Comparison of ENCODE assay signal across 1 cellular context in the genomic region with DNA sequence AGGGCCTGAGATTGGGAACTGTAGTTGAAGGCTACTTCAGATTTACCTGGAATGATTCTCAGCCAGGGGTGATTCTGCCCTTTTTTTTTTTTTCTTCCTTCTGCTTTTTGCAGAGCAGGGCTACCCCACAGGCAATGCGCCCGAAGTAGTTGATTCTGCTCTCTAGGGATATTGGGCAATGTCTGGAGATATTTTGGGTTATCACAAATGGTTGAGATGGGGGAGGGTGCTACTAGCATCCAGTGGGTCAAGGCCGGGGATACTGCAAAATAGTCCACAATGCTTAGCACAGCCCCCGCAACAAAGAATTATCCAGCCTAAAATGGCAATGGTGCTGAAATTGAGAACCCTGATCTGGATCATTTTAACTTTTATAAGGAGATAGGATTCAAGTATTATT.
TF ChIP-seq lines count a peak whose summit lies in the region.

No MANE protein-coding gene starts in this region.

TF ChIP-seq in GM23338, 12 proteins besides CTCF, POLR2A, EP300 and RAD21 (continued from another document):
- TF ChIP-seq, protein P1, sequence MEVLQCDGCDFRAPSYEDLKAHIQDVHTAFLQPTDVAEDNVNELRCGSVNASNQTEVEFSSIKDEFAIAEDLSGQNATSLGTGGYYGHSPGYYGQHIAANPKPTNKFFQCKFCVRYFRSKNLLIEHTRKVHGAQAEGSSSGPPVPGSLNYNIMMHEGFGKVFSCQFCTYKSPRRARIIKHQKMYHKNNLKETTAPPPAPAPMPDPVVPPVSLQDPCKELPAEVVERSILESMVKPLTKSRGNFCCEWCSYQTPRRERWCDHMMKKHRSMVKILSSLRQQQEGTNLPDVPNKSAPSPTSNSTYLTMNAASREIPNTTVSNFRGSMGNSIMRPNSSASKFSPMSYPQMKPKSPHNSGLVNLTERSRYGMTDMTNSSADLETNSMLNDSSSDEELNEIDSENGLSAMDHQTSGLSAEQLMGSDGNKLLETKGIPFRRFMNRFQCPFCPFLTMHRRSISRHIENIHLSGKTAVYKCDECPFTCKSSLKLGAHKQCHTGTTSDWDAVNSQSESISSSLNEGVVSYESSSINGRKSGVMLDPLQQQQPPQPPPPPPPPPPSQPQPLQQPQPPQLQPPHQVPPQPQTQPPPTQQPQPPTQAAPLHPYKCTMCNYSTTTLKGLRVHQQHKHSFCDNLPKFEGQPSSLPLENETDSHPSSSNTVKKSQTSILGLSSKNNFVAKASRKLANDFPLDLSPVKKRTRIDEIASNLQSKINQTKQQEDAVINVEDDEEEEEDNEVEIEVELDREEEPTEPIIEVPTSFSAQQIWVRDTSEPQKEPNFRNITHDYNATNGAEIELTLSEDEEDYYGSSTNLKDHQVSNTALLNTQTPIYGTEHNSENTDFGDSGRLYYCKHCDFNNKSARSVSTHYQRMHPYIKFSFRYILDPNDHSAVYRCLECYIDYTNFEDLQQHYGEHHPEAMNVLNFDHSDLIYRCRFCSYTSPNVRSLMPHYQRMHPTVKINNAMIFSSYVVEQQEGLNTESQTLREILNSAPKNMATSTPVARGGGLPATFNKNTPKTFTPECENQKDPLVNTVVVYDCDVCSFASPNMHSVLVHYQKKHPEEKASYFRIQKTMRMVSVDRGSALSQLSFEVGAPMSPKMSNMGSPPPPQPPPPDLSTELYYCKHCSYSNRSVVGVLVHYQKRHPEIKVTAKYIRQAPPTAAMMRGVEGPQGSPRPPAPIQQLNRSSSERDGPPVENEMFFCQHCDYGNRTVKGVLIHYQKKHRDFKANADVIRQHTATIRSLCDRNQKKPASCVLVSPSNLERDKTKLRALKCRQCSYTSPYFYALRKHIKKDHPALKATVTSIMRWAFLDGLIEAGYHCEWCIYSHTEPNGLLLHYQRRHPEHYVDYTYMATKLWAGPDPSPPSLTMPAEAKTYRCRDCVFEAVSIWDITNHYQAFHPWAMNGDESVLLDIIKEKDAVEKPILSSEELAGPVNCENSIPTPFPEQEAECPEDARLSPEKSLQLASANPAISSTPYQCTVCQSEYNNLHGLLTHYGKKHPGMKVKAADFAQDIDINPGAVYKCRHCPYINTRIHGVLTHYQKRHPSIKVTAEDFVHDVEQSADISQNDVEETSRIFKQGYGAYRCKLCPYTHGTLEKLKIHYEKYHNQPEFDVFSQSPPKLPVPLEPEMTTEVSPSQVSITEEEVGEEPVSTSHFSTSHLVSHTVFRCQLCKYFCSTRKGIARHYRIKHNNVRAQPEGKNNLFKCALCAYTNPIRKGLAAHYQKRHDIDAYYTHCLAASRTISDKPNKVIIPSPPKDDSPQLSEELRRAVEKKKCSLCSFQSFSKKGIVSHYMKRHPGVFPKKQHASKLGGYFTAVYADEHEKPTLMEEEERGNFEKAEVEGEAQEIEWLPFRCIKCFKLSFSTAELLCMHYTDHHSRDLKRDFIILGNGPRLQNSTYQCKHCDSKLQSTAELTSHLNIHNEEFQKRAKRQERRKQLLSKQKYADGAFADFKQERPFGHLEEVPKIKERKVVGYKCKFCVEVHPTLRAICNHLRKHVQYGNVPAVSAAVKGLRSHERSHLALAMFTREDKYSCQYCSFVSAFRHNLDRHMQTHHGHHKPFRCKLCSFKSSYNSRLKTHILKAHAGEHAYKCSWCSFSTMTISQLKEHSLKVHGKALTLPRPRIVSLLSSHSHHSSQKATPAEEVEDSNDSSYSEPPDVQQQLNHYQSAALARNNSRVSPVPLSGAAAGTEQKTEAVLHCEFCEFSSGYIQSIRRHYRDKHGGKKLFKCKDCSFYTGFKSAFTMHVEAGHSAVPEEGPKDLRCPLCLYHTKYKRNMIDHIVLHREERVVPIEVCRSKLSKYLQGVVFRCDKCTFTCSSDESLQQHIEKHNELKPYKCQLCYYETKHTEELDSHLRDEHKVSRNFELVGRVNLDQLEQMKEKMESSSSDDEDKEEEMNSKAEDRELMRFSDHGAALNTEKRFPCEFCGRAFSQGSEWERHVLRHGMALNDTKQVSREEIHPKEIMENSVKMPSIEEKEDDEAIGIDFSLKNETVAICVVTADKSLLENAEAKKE (CRISPR knock-in tag; IDR thresholded peaks at IDR 0.05): no peak
